8 cellular contexts compared by ENCODE assay signal in genomic region chr5:176534640-176535039, GRCh38. TPM values are rescaled to one million over a fixed set of nuclear protein-coding genes. Genes with fewer than 3 reads are reported as not detected.
DNase-seq lines count a peak whose midpoint lies in the region; FAIRE-seq and TF ChIP-seq lines count a peak whose summit lies in the region.

No MANE protein-coding gene starts in this region.

- POLR2A ChIA-PET in Caco-2 (lab: Charles Lee) = interaction anchor here (1.0 kb wide), 1 partner anchor 9 kb away, joined by 4 read pairs; no protein-coding TSS in a partner anchor

- no peaks in the 10 kb centered on the region for H3K27me3 ChIP-seq in Caco-2 (replicated peaks; ENCODE audit: control insufficient read depth, insufficient read depth, low read length)
- H3K27me3 ChIP-seq in endodermal cell (ENCODE audit: control insufficient read depth, insufficient read depth, low read length, poor library complexity, severe bottlenecking) = no peaks in the 10 kb centered on the region

- BruUV-seq in Caco-2 (replicated peaks; lab: Mats Ljungman, UMichigan) = no TSS peak

- H3K9me3 Mint-ChIP-seq in Caco-2 (ENCODE audit: unreplicated experiment) (no peaks in the 10 kb centered on the region), endodermal cell (no peaks in the 10 kb centered on the region), osteocyte (ENCODE audit: unreplicated experiment) (no peaks in the 10 kb centered on the region)

- CTCF ChIA-PET in Caco-2 (lab: Charles Lee) = interaction anchor here (1.2 to 1.5 kb wide), 3 partner anchors 9 to 126 kb away, joined by 3 to 5 read pairs (median 4); partner anchors contain the start of gene CLTB

- no peak for FAIRE-seq in H54 (lab: Jason Lieb, UNC)

- H3K4me3 ChIP-seq in Caco-2 (ENCODE audit: low read depth, low read length) = no peak overlapping the region; the same call in 1 of the 2 replicates
- H3K4me3 ChIP-seq in endodermal cell (ENCODE audit: low read length) = peak overlapping the region; percentile 99

- H3K9ac ChIP-seq in endodermal cell (ENCODE audit: extremely low read depth, low read length, poor library complexity, severe bottlenecking) = no peak overlapping the region

- H3K27me3 Mint-ChIP-seq in Caco-2 (ENCODE audit: insufficient read depth, unreplicated experiment) = no peaks in the 10 kb centered on the region
- H3K27me3 Mint-ChIP-seq in endodermal cell (ENCODE audit: insufficient read depth) = no peaks in the 10 kb centered on the region
- no peaks in the 10 kb centered on the region for H3K27me3 Mint-ChIP-seq in osteocyte (ENCODE audit: unreplicated experiment)

- H3K4me1 Mint-ChIP-seq in Caco-2 (ENCODE audit: low read depth, unreplicated experiment) = peaks cover 15% of the 10 kb centered on the region
- peaks cover 17% of the 10 kb centered on the region for H3K4me1 Mint-ChIP-seq in endodermal cell
- peaks cover 42% of the 10 kb centered on the region for H3K4me1 Mint-ChIP-seq in osteocyte (ENCODE audit: unreplicated experiment)

- H3K9me3 ChIP-seq in Caco-2 (no peaks in the 10 kb centered on the region), endodermal cell (ENCODE audit: control insufficient read depth, low read length) (no peaks in the 10 kb centered on the region)

- intact Hi-C loops in Caco-2 (cut with micrococcal nuclease; ENCODE audit: unreplicated experiment) = loop anchor here (5.0 kb wide), 1 partner anchor 1897 kb away; no protein-coding TSS in a partner anchor

- H3K4me3 Mint-ChIP-seq in Caco-2 (ENCODE audit: unreplicated experiment) (peak overlapping the region; percentile 96), endodermal cell (peak overlapping the region; percentile 96), osteocyte (ENCODE audit: unreplicated experiment) (peak overlapping the region; percentile 97)

- no peak overlapping the region for H3K27ac Mint-ChIP-seq in Caco-2 (ENCODE audit: unreplicated experiment)
- H3K27ac Mint-ChIP-seq in endodermal cell = peak overlapping the region; percentile 99
- H3K27ac Mint-ChIP-seq in osteocyte (ENCODE audit: unreplicated experiment) = peak overlapping the region; percentile 98

- DNase-seq in Caco-2 (no peak), NAMALWA (ENCODE audit: low spot score) (peak; percentile 61), endodermal cell (peak; percentile 46), osteocyte (ENCODE audit: extremely low spot score, unreplicated experiment) (no peak), NOMO-1 (lab: John Stamatoyannopoulos, UW; ENCODE audit: unreplicated experiment in 2 of 2) (no peak), NCI-H1092 (lab: John Stamatoyannopoulos, UW) (no peak), H54 (ENCODE audit: insufficient read length, low spot score) (no peak)
- no peak for DNase-seq in central memory CD4-positive, alpha-beta T cell

- peaks cover 7% of the 10 kb centered on the region; the same call in 1 of the 2 replicates for H3K36me3 ChIP-seq in Caco-2 (ENCODE audit: control insufficient read depth, insufficient read depth, low read length)
- H3K36me3 ChIP-seq in endodermal cell (ENCODE audit: control insufficient read depth, insufficient read depth, low read length) = peaks cover 43% of the 10 kb centered on the region

- no peaks in the 10 kb centered on the region for H3K4me1 ChIP-seq in Caco-2
- peaks cover 10% of the 10 kb centered on the region for H3K4me1 ChIP-seq in endodermal cell (ENCODE audit: control insufficient read depth, insufficient read depth, low read length)

- no peak overlapping the region for H3K27ac ChIP-seq in endodermal cell (ENCODE audit: low read depth, low read length)

- no peak for TF ChIP-seq POLR2A in H54 (IDR thresholded peaks at IDR 0.05; ENCODE audit: low read depth, low read length)

- peaks cover 49% of the 10 kb centered on the region for H3K36me3 Mint-ChIP-seq in Caco-2 (ENCODE audit: insufficient read depth, unreplicated experiment)
- peaks cover 24% of the 10 kb centered on the region for H3K36me3 Mint-ChIP-seq in endodermal cell (ENCODE audit: low read depth)
- H3K36me3 Mint-ChIP-seq in osteocyte (ENCODE audit: unreplicated experiment) = peaks cover 5% of the 10 kb centered on the region

- TF ChIP-seq CTCF in Caco-2 (IDR thresholded peaks at IDR 0.05; ENCODE audit: insufficient read depth in 1 of 2, low read depth in 1 of 2, low read length in 1 of 2, severe bottlenecking in 1 of 2, unreplicated experiment in 1 of 2) (no peak), endodermal cell (conservative IDR thresholded peaks at IDR 0.05) (no peak), osteocyte (IDR thresholded peaks at IDR 0.05) (no peak)

- WGBS in endodermal cell (ENCODE audit: insufficient coverage in 1 of 2, insufficient read length in 1 of 2), 2 experiments = 96 to 100% methylated on average over 2 to 4 of the region's 4 CpGs

RNA-seq across cellular contexts. Expression of gene RNF44, which starts 2.6 kb away (rescaled TPM):
- total RNA-seq in Caco-2 (2022) (84.2 and 90.8 TPM in 2 replicates), endodermal cell (100 to 1,000 TPM; 150 to 173 TPM), osteocyte (47.3 and 53.0 TPM in 2 replicates)
- polyA plus RNA-seq in endodermal cell (2013, experiment 1 of 2) = 123 TPM
- 111 TPM for polyA plus RNA-seq in endodermal cell (2013, experiment 2 of 2)

RNA-seq across cellular contexts. Expression of gene CDHR2, which starts 14.5 kb away (rescaled TPM):
- 0.19 and 0.59 TPM in 2 replicates for total RNA-seq in Caco-2 (2022)
- under 1 TPM; 0.37 to 0.89 TPM for total RNA-seq in endodermal cell
- polyA plus RNA-seq in endodermal cell (2013, experiment 1 of 2) = not detected
- not detected for polyA plus RNA-seq in endodermal cell (2013, experiment 2 of 2)
- total RNA-seq in osteocyte = 0.34 and 0.43 TPM in 2 replicates

Comparison
In these comparisons a context has a peak if more than half of its experiments do, and no peak if none do; other contexts are left out.
1. DNase-seq: peak in NAMALWA (single experiment) and endodermal cell (single experiment); none in Caco-2 (0 of 2), osteocyte (single experiment), central memory CD4-positive, alpha-beta T cell (single experiment), NOMO-1 (0 of 2), NCI-H1092 (single experiment) and H54 (single experiment).
2. Peak in every context shown above with its lines, with median percentiles within 50 percentile points of each other: H3K4me3 Mint-ChIP-seq.